In the genomic region with DNA sequence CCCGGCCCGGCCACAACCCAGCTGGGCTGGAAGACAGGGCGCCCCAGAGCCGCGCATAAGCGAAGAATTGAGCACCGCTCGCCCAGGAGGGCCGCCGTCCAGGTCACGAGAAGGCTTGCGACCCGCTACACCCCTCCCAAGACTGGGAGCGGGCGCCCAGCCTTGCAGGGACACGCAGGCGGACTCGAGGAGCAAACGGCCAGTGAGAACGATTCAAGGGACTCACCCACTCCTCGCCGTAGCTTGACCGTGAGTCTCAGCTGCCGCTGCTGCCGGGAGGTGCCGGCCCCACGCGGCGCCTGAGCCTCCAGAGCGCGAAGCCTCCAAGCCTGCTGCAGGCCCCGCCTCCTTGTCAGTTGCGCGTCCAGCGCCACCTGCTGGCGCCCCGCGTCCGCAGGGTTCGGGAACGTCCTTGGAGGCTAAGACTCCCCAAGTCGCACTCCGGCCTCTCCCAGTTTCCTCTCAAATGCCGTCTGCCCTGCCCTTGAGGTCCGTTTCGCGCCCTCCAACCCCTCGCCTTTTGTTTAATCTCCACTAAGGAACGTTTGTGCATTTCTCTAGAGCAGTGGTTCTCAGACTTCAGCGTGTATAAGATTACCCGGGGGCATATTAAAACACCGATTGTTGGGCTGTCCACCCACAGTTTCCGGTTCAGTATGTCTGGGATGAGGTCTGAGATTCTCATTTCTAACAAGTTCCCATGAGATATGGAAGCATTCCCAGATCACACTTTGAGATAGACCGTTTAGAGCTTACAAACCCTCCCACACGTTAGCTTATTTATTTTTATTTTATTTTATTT, we compare ENCODE assay signal across 8 cellular contexts. TPM values are rescaled to one million over a fixed set of nuclear protein-coding genes. Genes with fewer than 3 reads are reported as not detected.
DNase-seq lines count a peak whose midpoint lies in the region; ATAC-seq, FAIRE-seq and TF ChIP-seq lines count a peak whose summit lies in the region.
"Not testable (repeated sequence)": the region's sequence is repeated elsewhere in the genome, so short reads cannot be mapped to it uniquely, and the experiment has no call there.

A gene (minus strand): TSS at position 301 of the 802 bp plus-strand sequence. CDS start 5,333 bp downstream, outside the sequence.

- H2AK5ac ChIP-seq in H1 (ENCODE audit: low read depth, low read length): not testable (repeated sequence)

- not testable (repeated sequence) for H3K9me3 Mint-ChIP-seq in activated CD8-positive, alpha-beta memory T cell treated with anti-CD3 and anti-CD28 coated beads, Interleukin-2, amount 10 ng/mL, durations not matched to agents 7 days and 5 days (ENCODE audit: low read depth)

- peak within 1 kb of the TSS; percentile 46 for H3K4me3 ChIP-seq in BE2C (ENCODE audit: low read depth, low read length)
- H3K4me3 ChIP-seq in H1 (ENCODE audit: extremely low read depth in 1 of 4, insufficient read depth in 2 of 4, low read depth in 3 of 4, low read length in 4 of 4): peak within 1 kb of the TSS; percentile 39 to 60 (median 52)
- not testable (repeated sequence) for H3K4me3 ChIP-seq in lower leg skin (ENCODE audit: low read depth, poor library complexity, severe bottlenecking)

- peak; percentile 55 to 60 for TF ChIP-seq POLR2A in H1 (IDR thresholded peaks at IDR 0.05; ENCODE audit: control extremely low read depth in 1 of 2, low read depth in 2 of 2, low read length in 2 of 2)
- TF ChIP-seq POLR2A in lower leg skin (IDR thresholded peaks at IDR 0.05): not testable (repeated sequence)

- H4K20me1 ChIP-seq in H1 (replicated peaks in 1 of 2; ENCODE audit: control insufficient read depth in 1 of 2, insufficient read depth in 2 of 2, low read length in 2 of 2): not testable (repeated sequence)

- H3K18ac ChIP-seq in H1 (ENCODE audit: extremely low read depth, low read length): peak within 1 kb of the TSS; percentile 93

- not testable (repeated sequence) for H3K4ac ChIP-seq in H1 (replicated peaks; ENCODE audit: insufficient read length, low read depth, low read length)

- H3K23ac ChIP-seq in H1 (ENCODE audit: insufficient read length): not testable (repeated sequence)

- DNase-seq in BE2C: peak; percentile 96
- DNase-seq in NCI-H69 (lab: John Stamatoyannopoulos, UW): peak; percentile 98
- peak; percentile 86 for DNase-seq in activated CD8-positive, alpha-beta memory T cell treated with anti-CD3 and anti-CD28 coated beads, Interleukin-2, amount 10 ng/mL, durations not matched to agents 7 days and 5 days
- DNase-seq in H1 (ENCODE audit: low read depth in 1 of 2, low spot score in 2 of 2): peak; percentile 93 to 99
- peak; percentile 75 to 97 for DNase-seq in lower leg skin (ENCODE audit: low spot score in 2 of 2)
- peak; percentile 89 to 90 for DNase-seq in stimulated activated CD4-positive, alpha-beta T cell treated with anti-CD3 and anti-CD28 coated beads, Interleukin-2, amount 100 ng/mL, for 48 hours

- intact Hi-C loops in lower leg skin (cut with DNase I; ENCODE audit: low total_unique reads): not testable (repeated sequence)

- CTCF ChIA-PET in activated CD8-positive, alpha-beta memory T cell treated with anti-CD3 and anti-CD28 coated beads, Interleukin-2, amount 10 ng/mL, durations not matched to agents 7 days and 5 days (lab: Charles Lee): interaction anchor here (0.8 to 2.1 kb wide), 7 partner anchors 11 to 587 kb away, joined by 3 to 18 read pairs (median 3); no protein-coding TSS in a partner anchor
- CTCF ChIA-PET in H1 (lab: Charles Lee; ENCODE audit: partially characterized antibody): interaction anchor here (0.6 to 1.2 kb wide), 5 partner anchors 48 to 416 kb away, joined by 3 to 7 read pairs (median 3); no protein-coding TSS in a partner anchor

- not testable (repeated sequence) for H3K79me1 ChIP-seq in H1 (ENCODE audit: low read depth, low read length)

- not testable (repeated sequence) for H3K4me1 ChIP-seq in BE2C; H1 (replicated peaks in 1 of 4; ENCODE audit: control insufficient read depth in 3 of 4, insufficient read depth in 4 of 4, low read length in 3 of 4)

- peak; percentile 44 to 57 for TF ChIP-seq RAD21 in H1 (IDR thresholded peaks at IDR 0.05 in 1 of 2, conservative IDR thresholded peaks at IDR 0.05 in 1 of 2; ENCODE audit: low read depth in 2 of 2, low read length in 2 of 2)

- not testable (repeated sequence) for H3K4me3 Mint-ChIP-seq in activated CD8-positive, alpha-beta memory T cell treated with anti-CD3 and anti-CD28 coated beads, Interleukin-2, amount 10 ng/mL, durations not matched to agents 7 days and 5 days

- H3K4me2 ChIP-seq in H1 (ENCODE audit: insufficient read depth in 1 of 2, low read depth in 2 of 2, low read length in 2 of 2): peak within 1 kb of the TSS; percentile 52 to 68

- not testable (repeated sequence) for H3K14ac ChIP-seq in H1 (ENCODE audit: insufficient read length)

- peak within 1 kb of the TSS; percentile 33 for H4K5ac ChIP-seq in H1 (ENCODE audit: insufficient read length, low read depth, low read length)

- H2BK5ac ChIP-seq in H1 (ENCODE audit: low read depth, low read length): peak within 1 kb of the TSS; percentile 71; the same call in 1 of the 2 replicates

- not testable (repeated sequence) for H3K23me2 ChIP-seq in H1 (ENCODE audit: low read depth, low read length)

- H3K79me2 ChIP-seq in H1 (ENCODE audit: control insufficient read depth in 1 of 2, insufficient read depth in 2 of 2, low read length in 2 of 2): not testable (repeated sequence)

- H3K36me3 ChIP-seq in BE2C; H1 (ENCODE audit: control insufficient read depth in 2 of 4, insufficient read depth in 4 of 4, low read length in 3 of 4): not testable (repeated sequence)

- TF ChIP-seq EP300 in H1 (IDR thresholded peaks at IDR 0.05; ENCODE audit: borderline replicate concordance in 1 of 2, low read depth in 2 of 2, low read length in 2 of 2): not testable (repeated sequence)

- H3K27ac Mint-ChIP-seq in activated CD8-positive, alpha-beta memory T cell treated with anti-CD3 and anti-CD28 coated beads, Interleukin-2, amount 10 ng/mL, durations not matched to agents 7 days and 5 days: not testable (repeated sequence)

- not testable (repeated sequence) for H3K27me3 ChIP-seq in BE2C; H1 (replicated peaks in 1 of 4; ENCODE audit: control insufficient read depth in 3 of 4, extremely low read depth in 1 of 4, insufficient read depth in 3 of 4, low read length in 3 of 4)

- H3K27ac ChIP-seq in H1 (ENCODE audit: low read depth, low read length): not testable (repeated sequence)

- H3K56ac ChIP-seq in H1 (replicated peaks; ENCODE audit: insufficient read length, low read depth, low read length): not testable (repeated sequence)

- not testable (repeated sequence) for H3K36me3 Mint-ChIP-seq in activated CD8-positive, alpha-beta memory T cell treated with anti-CD3 and anti-CD28 coated beads, Interleukin-2, amount 10 ng/mL, durations not matched to agents 7 days and 5 days

- ATAC-seq in GM19328 (IDR thresholded peaks at IDR 0.05; ENCODE audit: unreplicated experiment) (peak; percentile 77), HG03342 (IDR thresholded peaks at IDR 0.05; ENCODE audit: unreplicated experiment) (peak; percentile 96)
- peak; percentile 100 for ATAC-seq in activated CD8-positive, alpha-beta memory T cell treated with anti-CD3 and anti-CD28 coated beads, Interleukin-2, amount 10 ng/mL, durations not matched to agents 7 days and 5 days

- peaks cover 33% of the 10 kb centered on the region for H3K27me3 Mint-ChIP-seq in activated CD8-positive, alpha-beta memory T cell treated with anti-CD3 and anti-CD28 coated beads, Interleukin-2, amount 10 ng/mL, durations not matched to agents 7 days and 5 days

- WGBS in H1 (ENCODE audit: extremely low coverage in 1 of 2, insufficient coverage in 1 of 2, insufficient read length in 1 of 2, insufficient replicate concordance in 2 of 2, low coverage in 1 of 2, low lambda C conversion rate in 2 of 2, missing lambda C conversion rate in 1 of 2), 2 experiments: 17% methylated on average over 46 of the region's 55 CpGs; no CpG with 5 or more reads in 1 of the 2 experiments
- 5 to 16% methylated on average over 25 to 32 of the region's 55 CpGs for WGBS in lower leg skin, 2 donors

- TF ChIP-seq CTCF in BE2C (IDR thresholded peaks at IDR 0.05; ENCODE audit: low read depth, low read length): peak; percentile 83
- TF ChIP-seq CTCF in H1 (IDR thresholded peaks at IDR 0.05; ENCODE audit: control extremely low read depth in 1 of 3, insufficient read depth in 1 of 3, low read depth in 1 of 3, low read length in 3 of 3): peak; percentile 80 to 88 (median 82)
- not testable (repeated sequence) for TF ChIP-seq CTCF in lower leg skin (IDR thresholded peaks at IDR 0.05)

- H2BK20ac ChIP-seq in H1 (ENCODE audit: low read length): not testable (repeated sequence)

- peak within 1 kb of the TSS in 1 of 4 experiments; percentile 29; a peak in 3 of 7 replicates for H3K9ac ChIP-seq in H1 (replicated peaks in 1 of 4; ENCODE audit: extremely low read depth in 1 of 4, low read depth in 3 of 4, low read length in 3 of 4)

- H2AFZ ChIP-seq in H1 (ENCODE audit: low read length): peak within 1 kb of the TSS; percentile 97; the same call in 1 of the 2 replicates

- not testable (repeated sequence) for H3K9me3 ChIP-seq in BE2C; H1 (ENCODE audit: insufficient read depth in 2 of 2, low read depth in 1 of 2, low read length in 1 of 2)

- not testable (repeated sequence) for H3K4me1 Mint-ChIP-seq in activated CD8-positive, alpha-beta memory T cell treated with anti-CD3 and anti-CD28 coated beads, Interleukin-2, amount 10 ng/mL, durations not matched to agents 7 days and 5 days

- not testable (repeated sequence) for H2BK15ac ChIP-seq in H1 (ENCODE audit: low read length)

- peak within 1 kb of the TSS; percentile 85 for H4K8ac ChIP-seq in H1 (ENCODE audit: extremely low read depth, insufficient read depth, low read length)

- peak within 1 kb of the TSS; percentile 95 for H4K91ac ChIP-seq in H1 (replicated peaks; ENCODE audit: insufficient read length, low read length)

- FAIRE-seq in H1 (lab: Jason Lieb, UNC): not testable (repeated sequence)

- POLR2A ChIA-PET in H1 (lab: Charles Lee; ENCODE audit: partially characterized antibody): interaction anchor here (0.8 kb wide), 1 partner anchor 386 kb away, joined by 3 read pairs; no protein-coding TSS in a partner anchor

- H2BK12ac ChIP-seq in H1 (ENCODE audit: low read depth, low read length): 0 out of 2 replicates have a peak within 1 kb of the TSS, but pooled peaks have one; percentile 80

- not testable (repeated sequence) for H2BK120ac ChIP-seq in H1 (replicated peaks; ENCODE audit: low read depth, low read length)

RNA-seq across cellular contexts. Expression of the gene that starts here (rescaled TPM):
- 2.9 TPM for polyA plus RNA-seq in BE2C (2012; ENCODE audit: insufficient read depth, insufficient read length, low read depth)
- total RNA-seq in activated CD8-positive, alpha-beta memory T cell treated with anti-CD3 and anti-CD28 coated beads, Interleukin-2, amount 10 ng/mL, durations not matched to agents 7 days and 5 days: under 1 TPM in 1 of 2 experiments, not detected in 1; 0.37 TPM
- total RNA-seq in H1 (2021; fragmentation: NEBNext Ultra II Directional; extraction: Animal tissue kit (Norgen Biotek cat#: 25700)): 8.6 and 8.7 TPM in 2 replicates
- polyA plus RNA-seq in H1 (2011; rRNA removed): 3.8 and 5.4 TPM in 2 replicates
- polyA plus RNA-seq in H1 (2011; cell fraction: cytosol; rRNA removed): 5.3 TPM
- 3.9 TPM for polyA plus RNA-seq in H1 (2011; cell fraction: nucleus; rRNA removed)
- polyA plus RNA-seq in H1 (2012, experiment 1 of 2): 4.7 to 6.7 TPM (median 5.3 TPM) in 4 replicates
- polyA plus RNA-seq in H1 (2012, experiment 2 of 2): 1.9 TPM
- 12.0 TPM for polyA plus RNA-seq in H1 (2013, experiment 1 of 2)
- 15.7 TPM for polyA plus RNA-seq in H1 (2013, experiment 2 of 2)
- 6.6 and 8.9 TPM in 2 replicates for polyA minus RNA-seq in H1 (2011; rRNA and poly(A)+ RNA removed)
- 1.2 TPM for polyA minus RNA-seq in H1 (2011; cell fraction: cytosol; rRNA and poly(A)+ RNA removed)
- 12.4 TPM for polyA minus RNA-seq in H1 (2011; cell fraction: nucleus; rRNA and poly(A)+ RNA removed)
- total RNA-seq in lower leg skin: 1 to 10 TPM in 1 of 4 donors, under 1 TPM in 1, not detected in 2; 0.29 to 1.4 TPM

Comparison
In these comparisons a context has a peak if more than half of its experiments do, and no peak if none do; other contexts are left out.
1. Peak in DNase-seq and ATAC-seq in activated CD8-positive, alpha-beta memory T cell treated with anti-CD3 and anti-CD28 coated beads, Interleukin-2, amount 10 ng/mL, durations not matched to agents 7 days and 5 days; RNA of the gene not detected or under 1 TPM.